1 cellular context compared by ENCODE assay signal in genomic region chr19:55158423-55158822, GRCh38.
A peak's percentile ranks its signal among the peaks of the same experiment; 100 is the strongest.
TF ChIP-seq lines count a peak whose summit lies in the region.

No MANE protein-coding gene starts in this region.

TF ChIP-seq in PFSK-1, 5 proteins besides CTCF, POLR2A, EP300 and RAD21 (continued from another document):
- peak; percentile 24 to 53; a peak in 1 of 4 replicates for TF ChIP-seq REST (IDR thresholded peaks at IDR 0.05; ENCODE audit: insufficient read depth in 1 of 2, low read depth in 2 of 2, low read length in 2 of 2)
- TF ChIP-seq POLR2AphosphoS5 (IDR thresholded peaks at IDR 0.05; ENCODE audit: low read depth, low read length) = no peak
- TF ChIP-seq FOXP2 (optimal IDR thresholded peaks at IDR 0.05; ENCODE audit: borderline replicate concordance, extremely low read depth, extremely low read length, insufficient read depth) = no peak
